Comparison of ENCODE assay signal across 29 cellular contexts in genomic region chr3:105316307-105316706, GRCh38.
"Had no signal": no experiment of that assay in that cellular context is flagged by ENCODE, and none has a peak within 500 bp of the region (broad histone marks: within the 10 kb centered on the region; RNA-seq: fewer than 3 reads in every experiment).

No MANE protein-coding gene starts in this region.

- H3K4me1 ChIP-seq: SJCRH30 had no signal

- H3K36me3 ChIP-seq: SJCRH30 had no signal

- H3K9ac ChIP-seq: KMS-11 had no signal

- H3K9me3 ChIP-seq: SJCRH30 had no signal

- H3K9me3 Mint-ChIP-seq: T-cell had no signal

- H3K4me3 Mint-ChIP-seq: T-cell had no signal

- H3K27ac Mint-ChIP-seq: T-cell had no signal

- ATAC-seq: Panc1, Right ventricle myocardium inferior, SK-N-SH treated with all-trans-retinoic acid at 6 μM for 48 hours, T-cell had no signal

- H3K27me3 Mint-ChIP-seq: T-cell had no signal

- H3K27ac ChIP-seq: KMS-11, PC-9, RWPE1, SJCRH30, SK-N-MC had no signal

- DNase-seq: Karpas-422; MM.1S; MV-4-11; NCI-H1092; NCI-H1105; NCI-H1417 treated with DMSO at 0.1 percent for 48 hours; NCI-H1436 treated with DMSO at 0.1 percent for 48 hours; NCI-H1694 treated with DMSO at 0.1 percent for 48 hours; NCI-H187 treated with DMSO at 0.1 percent for 48 hours; NCI-H2029; NCI-H2081; NCI-H2227 treated with DMSO at 0.1 percent for 48 hours; NCI-H345; NCI-H446; NCI-H526; NCI-H748 treated with DMSO at 0.1 percent for 48 hours; NCI-H82; NK-92 treated with Interleukin-12 subunit alpha and Interleukin-12 subunit beta, amount 100 ng/mL, for 24 hours; PC-9; SHP77; SIG-M5; SJCRH30; T-cell had no signal

- H3K4me1 Mint-ChIP-seq: T-cell had no signal

- H2AFZ ChIP-seq: PC-9 had no signal

- H3K27me3 ChIP-seq: SJCRH30 had no signal

- H3K36me3 Mint-ChIP-seq: T-cell had no signal

- H3K4me3 ChIP-seq: PC-9, SJCRH30, SK-N-MC had no signal

- H3K4me2 ChIP-seq: KMS-11, PC-9 had no signal
